ENCODE assay signal across 11 cellular contexts in the genomic region with DNA sequence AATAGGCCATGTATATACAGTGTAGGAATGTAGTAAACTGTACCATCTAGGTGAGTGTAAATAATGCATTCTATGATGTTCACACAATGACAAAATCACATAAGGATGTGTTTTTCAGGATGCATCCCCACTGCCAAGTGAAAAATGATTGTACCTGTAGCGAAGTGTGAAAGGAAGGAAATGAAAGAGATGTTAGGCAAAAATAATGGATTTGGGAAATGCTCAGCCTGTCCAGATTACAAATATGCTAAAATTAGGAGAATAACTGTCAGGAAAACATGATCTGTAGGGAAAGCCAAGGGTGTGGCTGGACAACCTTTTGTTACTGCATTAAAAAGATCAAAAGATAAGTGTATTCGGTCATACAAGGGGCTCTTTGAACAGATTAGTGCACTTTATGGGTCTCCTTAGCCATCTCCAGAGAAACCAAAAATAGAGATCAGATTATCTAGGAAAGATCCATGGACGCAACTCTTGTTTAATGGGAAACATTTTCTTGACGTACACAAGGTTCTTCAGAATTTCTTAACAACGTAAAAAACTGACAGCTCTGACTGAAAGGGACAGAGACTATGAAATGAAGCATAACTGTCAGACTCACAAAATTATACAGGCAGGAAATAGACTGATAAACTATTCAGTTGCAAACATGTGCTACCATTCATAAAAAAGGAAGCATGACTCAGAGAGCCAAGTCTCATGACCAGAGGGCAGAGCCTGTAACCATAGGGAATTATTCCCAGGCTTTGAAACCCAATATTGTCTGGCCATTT.
DNase-seq lines count a peak whose midpoint lies in the region; ATAC-seq and TF ChIP-seq lines count a peak whose summit lies in the region.
"Had no signal": no experiment of that assay in that cellular context is flagged by ENCODE, and none has a peak within 500 bp of the region (broad histone marks: within the 10 kb centered on the region; RNA-seq: fewer than 3 reads in every experiment).

No MANE protein-coding gene starts in this region.

- no peaks in the 10 kb centered on the region for H3K27me3 Mint-ChIP-seq in neural progenitor cell (ENCODE audit: insufficient read depth, low read depth)
- peaks cover 0 to 10% (median 0%) of the 10 kb centered on the region in 5 donors for H3K27me3 Mint-ChIP-seq in naive thymus-derived CD8-positive, alpha-beta T cell

- TF ChIP-seq CTCF in HEK293 (tag by site-specific recombination; IDR thresholded peaks at IDR 0.05) (no peak), fibroblast of mammary gland (conservative IDR thresholded peaks at IDR 0.05; ENCODE audit: control insufficient read depth, insufficient read depth, low read depth, low read length) (no peak), neural progenitor cell (IDR thresholded peaks at IDR 0.05) (no peak)

- H3K4me3 ChIP-seq in HEK293 (ENCODE audit: low read depth, low read length) (no peak overlapping the region), fibroblast of mammary gland (ENCODE audit: control insufficient read depth, low read depth, low read length) (no peak overlapping the region), neural progenitor cell (no peak overlapping the region)

- intact Hi-C loops in sciatic nerve (cut with DNase I): no loop called here

- H3K36me3 ChIP-seq in HEK293 (ENCODE audit: control insufficient read depth in 2 of 2, insufficient read depth in 1 of 2, low read length in 2 of 2) (no peaks in the 10 kb centered on the region), neural progenitor cell (no peaks in the 10 kb centered on the region)

- peaks cover 6% of the 10 kb centered on the region for H3K36me3 Mint-ChIP-seq in neural progenitor cell
- no peaks in the 10 kb centered on the region for H3K36me3 Mint-ChIP-seq in naive thymus-derived CD8-positive, alpha-beta T cell

- ATAC-seq in sciatic nerve: peak; percentile 49
- no peak for ATAC-seq in naive thymus-derived CD8-positive, alpha-beta T cell
- no peak for ATAC-seq in GM18858 (IDR thresholded peaks at IDR 0.05; ENCODE audit: unreplicated experiment)

- H3K4me1 Mint-ChIP-seq in neural progenitor cell: peaks cover 5% of the 10 kb centered on the region
- no peaks in the 10 kb centered on the region for H3K4me1 Mint-ChIP-seq in naive thymus-derived CD8-positive, alpha-beta T cell

- H3K4me1 ChIP-seq in HEK293 (ENCODE audit: control insufficient read depth, insufficient read depth, low read length) (no peaks in the 10 kb centered on the region), neural progenitor cell (no peaks in the 10 kb centered on the region)

- peaks cover 11% of the 10 kb centered on the region for H3K9me3 Mint-ChIP-seq in neural progenitor cell
- peaks cover 0 to 11% (median 0%) of the 10 kb centered on the region in 9 donors for H3K9me3 Mint-ChIP-seq in naive thymus-derived CD8-positive, alpha-beta T cell

- no peak overlapping the region for H3K27ac Mint-ChIP-seq in neural progenitor cell
- no peak overlapping the region for H3K27ac Mint-ChIP-seq in naive thymus-derived CD8-positive, alpha-beta T cell

- H3K9me3 ChIP-seq in HEK293 (ENCODE audit: control insufficient read depth, insufficient read depth, low read depth, low read length): no peaks in the 10 kb centered on the region
- no peaks in the 10 kb centered on the region for H3K9me3 ChIP-seq in neural progenitor cell (ENCODE audit: low read depth)

- no peaks in the 10 kb centered on the region for H3F3A ChIP-seq in neural progenitor cell (ENCODE audit: low read depth)

- DNase-seq in RPMI7951 (ENCODE audit: low read depth) (peak; percentile 91), fibroblast of mammary gland (ENCODE audit: low read depth) (peak; percentile 90), sciatic nerve (ENCODE audit: low spot score) (no peak), neural progenitor cell (ENCODE audit: low spot score) (no peak)
- DNase-seq in naive thymus-derived CD8-positive, alpha-beta T cell: no peak
- no peak for DNase-seq in stimulated activated CD4-positive, alpha-beta T cell treated with anti-CD3 and anti-CD28 coated beads, Interleukin-2, amount 100 ng/mL, for 24 hours
- DNase-seq: caudate nucleus, mesendoderm, NCI-H2081 had no signal

- no peak overlapping the region for H3K4me3 Mint-ChIP-seq in neural progenitor cell
- H3K4me3 Mint-ChIP-seq in naive thymus-derived CD8-positive, alpha-beta T cell: no peak overlapping the region

- no peak overlapping the region for H2AFZ ChIP-seq in neural progenitor cell (replicated peaks)

- no peaks in the 10 kb centered on the region for H3K79me2 ChIP-seq in neural progenitor cell (ENCODE audit: low read depth)

- CTCF ChIA-PET in HEK293 (lab: Yijun Ruan, JAX): interaction anchor here (0.5 to 0.6 kb wide), 2 partner anchors 14 to 101 kb away, joined by 3 read pairs; no protein-coding TSS in a partner anchor

- no peak overlapping the region for H3K9ac ChIP-seq in neural progenitor cell

- no peak overlapping the region for H3K4me2 ChIP-seq in neural progenitor cell

- no peaks in the 10 kb centered on the region for H3K27me3 ChIP-seq in neural progenitor cell

- H3K27ac ChIP-seq in HEK293 (ENCODE audit: extremely low read depth, low read depth, low read length): no peak overlapping the region
- no peak overlapping the region for H3K27ac ChIP-seq in neural progenitor cell

- POLR2A ChIA-PET in HEK293 (lab: Yijun Ruan, JAX): no interaction called here
- POLR2A ChIA-PET in naive thymus-derived CD8-positive, alpha-beta T cell (lab: Charles Lee): no interaction called here

- H4K20me1 ChIP-seq in neural progenitor cell (ENCODE audit: low read depth): no peaks in the 10 kb centered on the region

TF ChIP-seq in HEK293, 187 proteins besides CTCF, POLR2A, EP300 and RAD21:
- TF ChIP-seq, protein P1, sequence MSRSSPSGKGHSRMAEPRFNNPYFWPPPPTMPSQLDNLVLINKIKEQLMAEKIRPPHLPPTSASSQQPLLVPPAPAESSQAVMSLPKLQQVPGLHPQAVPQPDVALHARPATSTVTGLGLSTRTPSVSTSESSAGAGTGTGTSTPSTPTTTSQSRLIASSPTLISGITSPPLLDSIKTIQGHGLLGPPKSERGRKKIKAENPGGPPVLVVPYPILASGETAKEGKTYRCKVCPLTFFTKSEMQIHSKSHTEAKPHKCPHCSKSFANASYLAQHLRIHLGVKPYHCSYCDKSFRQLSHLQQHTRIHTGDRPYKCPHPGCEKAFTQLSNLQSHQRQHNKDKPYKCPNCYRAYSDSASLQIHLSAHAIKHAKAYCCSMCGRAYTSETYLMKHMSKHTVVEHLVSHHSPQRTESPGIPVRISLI (tag by site-specific recombination; IDR thresholded peaks at IDR 0.05): 0 out of 2 replicates have a peak, but pooled peaks have one; percentile 28
- peak; percentile 62 for TF ChIP-seq ZNF335 (tag by site-specific recombination; conservative IDR thresholded peaks at IDR 0.05)
- TF ChIP-seq ZNF366 (tag by site-specific recombination; conservative IDR thresholded peaks at IDR 0.05): peak; percentile 36
- peak; percentile 72 for TF ChIP-seq SETDB1 (IDR thresholded peaks at IDR 0.05; ENCODE audit: insufficient read length, low read length)
- TF ChIP-seq, protein P2, sequence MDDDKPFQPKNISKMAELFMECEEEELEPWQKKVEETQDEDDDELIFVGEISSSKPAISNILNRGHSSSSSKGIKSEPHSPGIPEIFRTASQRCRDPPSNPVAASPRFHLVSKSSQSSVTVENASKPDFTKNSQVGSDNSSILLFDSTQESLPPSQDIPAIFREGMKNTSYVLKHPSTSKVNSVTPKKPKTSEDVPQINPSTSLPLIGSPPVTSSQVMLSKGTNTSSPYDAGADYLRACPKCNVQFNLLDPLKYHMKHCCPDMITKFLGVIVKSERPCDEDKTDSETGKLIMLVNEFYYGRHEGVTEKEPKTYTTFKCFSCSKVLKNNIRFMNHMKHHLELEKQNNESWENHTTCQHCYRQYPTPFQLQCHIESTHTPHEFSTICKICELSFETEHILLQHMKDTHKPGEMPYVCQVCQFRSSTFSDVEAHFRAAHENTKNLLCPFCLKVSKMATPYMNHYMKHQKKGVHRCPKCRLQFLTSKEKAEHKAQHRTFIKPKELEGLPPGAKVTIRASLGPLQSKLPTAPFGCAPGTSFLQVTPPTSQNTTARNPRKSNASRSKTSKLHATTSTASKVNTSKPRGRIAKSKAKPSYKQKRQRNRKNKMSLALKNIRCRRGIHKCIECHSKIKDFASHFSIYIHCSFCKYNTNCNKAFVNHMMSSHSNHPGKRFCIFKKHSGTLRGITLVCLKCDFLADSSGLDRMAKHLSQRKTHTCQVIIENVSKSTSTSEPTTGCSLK (tag by site-specific recombination; IDR thresholded peaks at IDR 0.05): no peak

Comparison
In these comparisons a context has a peak if more than half of its experiments do, and no peak if none do; other contexts are left out.
1. DNase-seq: peak in RPMI7951 (single experiment) and fibroblast of mammary gland (single experiment); none in sciatic nerve (single experiment), neural progenitor cell (single experiment), naive thymus-derived CD8-positive, alpha-beta T cell (0 of 10) and stimulated activated CD4-positive, alpha-beta T cell treated with anti-CD3 and anti-CD28 coated beads, Interleukin-2, amount 100 ng/mL, for 24 hours (0 of 2).